In the genomic region with DNA sequence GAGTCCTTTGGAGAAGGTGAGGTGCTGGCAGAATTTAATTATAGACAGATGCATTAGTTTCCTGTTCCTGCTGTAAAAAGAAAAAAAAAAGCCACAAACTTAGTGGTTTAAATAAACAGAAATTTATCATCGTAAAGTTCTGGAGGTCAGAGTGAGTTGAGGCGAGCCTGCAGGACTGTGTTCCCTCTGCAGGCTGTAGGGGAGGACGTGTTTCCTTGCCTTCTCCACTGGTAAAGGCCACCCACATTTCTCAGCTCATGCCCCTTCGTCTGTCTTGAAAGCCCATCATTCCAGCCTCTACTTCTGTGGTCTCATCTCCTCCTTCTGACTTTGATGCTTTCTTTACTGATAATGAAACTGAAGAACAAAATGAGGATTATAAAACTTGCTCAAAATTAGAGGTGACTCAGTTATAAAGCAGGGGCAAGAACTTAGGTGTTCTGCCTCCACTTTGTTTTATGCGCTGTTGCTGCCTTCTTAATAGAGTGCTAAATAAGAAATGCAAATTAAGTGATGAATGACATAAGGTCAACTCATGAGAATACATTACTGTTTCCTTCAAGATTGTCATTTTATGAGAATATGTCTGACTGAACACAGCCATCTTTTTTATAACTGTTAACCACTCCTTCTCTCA, we compare ENCODE assay signal across 2 cellular contexts.
TF ChIP-seq lines count a peak whose summit lies in the region.

No MANE protein-coding gene starts in this region.

TF ChIP-seq in SK-N-SH treated with all-trans-retinoic acid at 6 μM for 48 hours, 23 proteins besides CTCF, POLR2A, EP300 and RAD21 (continued from another document):
- TF ChIP-seq CSRNP3 (CRISPR knock-in tag; IDR thresholded peaks at IDR 0.05): no peak
- no peak for TF ChIP-seq ZC3H10 (CRISPR knock-in tag; IDR thresholded peaks at IDR 0.05)
- TF ChIP-seq, protein P1, sequence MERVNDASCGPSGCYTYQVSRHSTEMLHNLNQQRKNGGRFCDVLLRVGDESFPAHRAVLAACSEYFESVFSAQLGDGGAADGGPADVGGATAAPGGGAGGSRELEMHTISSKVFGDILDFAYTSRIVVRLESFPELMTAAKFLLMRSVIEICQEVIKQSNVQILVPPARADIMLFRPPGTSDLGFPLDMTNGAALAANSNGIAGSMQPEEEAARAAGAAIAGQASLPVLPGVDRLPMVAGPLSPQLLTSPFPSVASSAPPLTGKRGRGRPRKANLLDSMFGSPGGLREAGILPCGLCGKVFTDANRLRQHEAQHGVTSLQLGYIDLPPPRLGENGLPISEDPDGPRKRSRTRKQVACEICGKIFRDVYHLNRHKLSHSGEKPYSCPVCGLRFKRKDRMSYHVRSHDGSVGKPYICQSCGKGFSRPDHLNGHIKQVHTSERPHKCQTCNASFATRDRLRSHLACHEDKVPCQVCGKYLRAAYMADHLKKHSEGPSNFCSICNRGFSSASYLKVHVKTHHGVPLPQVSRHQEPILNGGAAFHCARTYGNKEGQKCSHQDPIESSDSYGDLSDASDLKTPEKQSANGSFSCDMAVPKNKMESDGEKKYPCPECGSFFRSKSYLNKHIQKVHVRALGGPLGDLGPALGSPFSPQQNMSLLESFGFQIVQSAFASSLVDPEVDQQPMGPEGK (CRISPR knock-in tag; IDR thresholded peaks at IDR 0.05; ENCODE audit: borderline replicate concordance): no peak
- no peak for TF ChIP-seq PPARA (CRISPR knock-in tag; IDR thresholded peaks at IDR 0.05; ENCODE audit: borderline replicate concordance)
- TF ChIP-seq ZNF8 (CRISPR knock-in tag; IDR thresholded peaks at IDR 0.05): no peak
- TF ChIP-seq, protein P2, sequence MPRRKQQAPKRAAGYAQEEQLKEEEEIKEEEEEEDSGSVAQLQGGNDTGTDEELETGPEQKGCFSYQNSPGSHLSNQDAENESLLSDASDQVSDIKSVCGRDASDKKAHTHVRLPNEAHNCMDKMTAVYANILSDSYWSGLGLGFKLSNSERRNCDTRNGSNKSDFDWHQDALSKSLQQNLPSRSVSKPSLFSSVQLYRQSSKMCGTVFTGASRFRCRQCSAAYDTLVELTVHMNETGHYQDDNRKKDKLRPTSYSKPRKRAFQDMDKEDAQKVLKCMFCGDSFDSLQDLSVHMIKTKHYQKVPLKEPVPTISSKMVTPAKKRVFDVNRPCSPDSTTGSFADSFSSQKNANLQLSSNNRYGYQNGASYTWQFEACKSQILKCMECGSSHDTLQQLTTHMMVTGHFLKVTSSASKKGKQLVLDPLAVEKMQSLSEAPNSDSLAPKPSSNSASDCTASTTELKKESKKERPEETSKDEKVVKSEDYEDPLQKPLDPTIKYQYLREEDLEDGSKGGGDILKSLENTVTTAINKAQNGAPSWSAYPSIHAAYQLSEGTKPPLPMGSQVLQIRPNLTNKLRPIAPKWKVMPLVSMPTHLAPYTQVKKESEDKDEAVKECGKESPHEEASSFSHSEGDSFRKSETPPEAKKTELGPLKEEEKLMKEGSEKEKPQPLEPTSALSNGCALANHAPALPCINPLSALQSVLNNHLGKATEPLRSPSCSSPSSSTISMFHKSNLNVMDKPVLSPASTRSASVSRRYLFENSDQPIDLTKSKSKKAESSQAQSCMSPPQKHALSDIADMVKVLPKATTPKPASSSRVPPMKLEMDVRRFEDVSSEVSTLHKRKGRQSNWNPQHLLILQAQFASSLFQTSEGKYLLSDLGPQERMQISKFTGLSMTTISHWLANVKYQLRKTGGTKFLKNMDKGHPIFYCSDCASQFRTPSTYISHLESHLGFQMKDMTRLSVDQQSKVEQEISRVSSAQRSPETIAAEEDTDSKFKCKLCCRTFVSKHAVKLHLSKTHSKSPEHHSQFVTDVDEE (CRISPR knock-in tag; IDR thresholded peaks at IDR 0.05): no peak
- no peak for TF ChIP-seq TOX (CRISPR knock-in tag; IDR thresholded peaks at IDR 0.05; ENCODE audit: borderline replicate concordance)
- TF ChIP-seq ISL1 (CRISPR knock-in tag; IDR thresholded peaks at IDR 0.05): no peak
- TF ChIP-seq RARB (CRISPR knock-in tag; IDR thresholded peaks at IDR 0.05): no peak
- TF ChIP-seq SNAI2 (CRISPR knock-in tag; IDR thresholded peaks at IDR 0.05): no peak
- TF ChIP-seq GLIS3 (CRISPR knock-in tag; IDR thresholded peaks at IDR 0.05): no peak
- no peak for TF ChIP-seq ARNTL (CRISPR knock-in tag; IDR thresholded peaks at IDR 0.05; ENCODE audit: borderline replicate concordance, low read depth)
- no peak for TF ChIP-seq CSDC2 (CRISPR knock-in tag; IDR thresholded peaks at IDR 0.05)

TF ChIP-seq in SK-N-SH, 30 proteins besides CTCF, POLR2A, EP300 and RAD21 (continued from another document):
- TF ChIP-seq IRF3 (IDR thresholded peaks at IDR 0.05; ENCODE audit: low read depth, low read length) (no peak), SIN3A (IDR thresholded peaks at IDR 0.05; ENCODE audit: borderline replicate concordance, low read depth, low read length) (no peak), RXRA (IDR thresholded peaks at IDR 0.05; ENCODE audit: borderline replicate concordance, low read depth) (no peak), POLR2AphosphoS5 (IDR thresholded peaks at IDR 0.05; ENCODE audit: low read depth, low read length) (no peak), MXI1 (IDR thresholded peaks at IDR 0.05; ENCODE audit: low read depth, low read length) (no peak), NRF1 (IDR thresholded peaks at IDR 0.05; ENCODE audit: low read depth, low read length) (no peak), FOSL2 (IDR thresholded peaks at IDR 0.05; ENCODE audit: borderline replicate concordance, low read depth) (no peak), SMC3 (IDR thresholded peaks at IDR 0.05; ENCODE audit: low read depth, low read length) (no peak), TAF1 (IDR thresholded peaks at IDR 0.05; ENCODE audit: borderline replicate concordance, low read depth, low read length) (no peak), EZH2phosphoT487 (IDR thresholded peaks at IDR 0.05; ENCODE audit: borderline replicate concordance, low read depth) (no peak), ELF1 (IDR thresholded peaks at IDR 0.05) (no peak), JUND (IDR thresholded peaks at IDR 0.05) (no peak), FOXM1 (IDR thresholded peaks at IDR 0.05; ENCODE audit: low read depth) (no peak)
- TF ChIP-seq, protein P3, sequence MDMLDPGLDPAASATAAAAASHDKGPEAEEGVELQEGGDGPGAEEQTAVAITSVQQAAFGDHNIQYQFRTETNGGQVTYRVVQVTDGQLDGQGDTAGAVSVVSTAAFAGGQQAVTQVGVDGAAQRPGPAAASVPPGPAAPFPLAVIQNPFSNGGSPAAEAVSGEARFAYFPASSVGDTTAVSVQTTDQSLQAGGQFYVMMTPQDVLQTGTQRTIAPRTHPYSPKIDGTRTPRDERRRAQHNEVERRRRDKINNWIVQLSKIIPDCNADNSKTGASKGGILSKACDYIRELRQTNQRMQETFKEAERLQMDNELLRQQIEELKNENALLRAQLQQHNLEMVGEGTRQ (IDR thresholded peaks at IDR 0.05; ENCODE audit: borderline replicate concordance, low read depth, low read length): no peak
- TF ChIP-seq, protein P4, sequence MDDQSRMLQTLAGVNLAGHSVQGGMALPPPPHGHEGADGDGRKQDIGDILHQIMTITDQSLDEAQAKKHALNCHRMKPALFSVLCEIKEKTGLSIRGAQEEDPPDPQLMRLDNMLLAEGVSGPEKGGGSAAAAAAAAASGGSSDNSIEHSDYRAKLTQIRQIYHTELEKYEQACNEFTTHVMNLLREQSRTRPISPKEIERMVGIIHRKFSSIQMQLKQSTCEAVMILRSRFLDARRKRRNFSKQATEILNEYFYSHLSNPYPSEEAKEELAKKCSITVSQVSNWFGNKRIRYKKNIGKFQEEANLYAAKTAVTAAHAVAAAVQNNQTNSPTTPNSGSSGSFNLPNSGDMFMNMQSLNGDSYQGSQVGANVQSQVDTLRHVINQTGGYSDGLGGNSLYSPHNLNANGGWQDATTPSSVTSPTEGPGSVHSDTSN (IDR thresholded peaks at IDR 0.05): no peak
